8 cellular contexts compared by ENCODE assay signal in genomic region chr11:36540998-36541397, GRCh38. TPM values are rescaled to one million over a fixed set of nuclear protein-coding genes. Genes with fewer than 3 reads are reported as not detected.
A peak's percentile ranks its signal among the peaks of the same experiment; 100 is the strongest.
DNase-seq lines count a peak whose midpoint lies in the region; ATAC-seq and TF ChIP-seq lines count a peak whose summit lies in the region.

No MANE protein-coding gene starts in this region.

- H4K8ac ChIP-seq in IMR-90 (ENCODE audit: low read depth in 2 of 2, low read length in 2 of 2): no peak overlapping the region

- no peaks in the 10 kb centered on the region for H3F3A ChIP-seq in SK-N-SH (replicated peaks; ENCODE audit: insufficient read depth)

- H2AFZ ChIP-seq in IMR-90 (replicated peaks; ENCODE audit: low read length, poor library complexity): no peak overlapping the region
- no peak overlapping the region for H2AFZ ChIP-seq in SK-N-SH (ENCODE audit: low read depth)

- H2BK5ac ChIP-seq in IMR-90 (ENCODE audit: low read depth, low read length, poor library complexity, severe bottlenecking): no peak overlapping the region

- H3K4ac ChIP-seq in IMR-90 (ENCODE audit: low read depth, low read length): no peak overlapping the region

- 62% methylated on average over 3 of the region's 6 CpGs; no CpG with 5 or more reads in 1 of the 2 experiments for WGBS in IMR-90 (ENCODE audit: extremely low coverage in 2 of 2, insufficient read length in 1 of 2), 2 experiments
- WGBS in SK-N-SH (ENCODE audit: low lambda C conversion rate): 57% methylated on average over 6 of the region's 6 CpGs

- no peaks in the 10 kb centered on the region for H3K4me1 ChIP-seq in IMR-90 (ENCODE audit: control insufficient read depth, insufficient read depth, low read length)
- peaks cover 0 to 8% of the 10 kb centered on the region in 2 experiments; a peak in 2 of 4 replicates for H3K4me1 ChIP-seq in SK-N-SH (ENCODE audit: control insufficient read depth in 1 of 2, insufficient read depth in 2 of 2, low read depth in 1 of 2, low read length in 1 of 2)
- H3K4me1 ChIP-seq in foreskin keratinocyte: no peaks in the 10 kb centered on the region
- H3K4me1 ChIP-seq in skeletal muscle satellite cell (ENCODE audit: control insufficient read depth, insufficient read depth, low read length): no peaks in the 10 kb centered on the region

- no peak overlapping the region for H3K18ac ChIP-seq in IMR-90 (ENCODE audit: low read depth, low read length)

- no peak overlapping the region for H2BK15ac ChIP-seq in IMR-90 (ENCODE audit: low read depth, low read length)

- H4K91ac ChIP-seq in IMR-90 (ENCODE audit: insufficient read depth, low read depth, low read length): no peak overlapping the region

- no peak for TF ChIP-seq EP300 in SK-N-SH (IDR thresholded peaks at IDR 0.05; ENCODE audit: borderline replicate concordance in 1 of 2, low read depth in 1 of 2, low read length in 1 of 2)

- no peak overlapping the region for H2BK120ac ChIP-seq in IMR-90 (ENCODE audit: low read depth, low read length)

- no peaks in the 10 kb centered on the region for H3K9me2 ChIP-seq in SK-N-SH

- peaks cover 4% of the 10 kb centered on the region for H3K27me3 ChIP-seq in IMR-90 (ENCODE audit: control insufficient read depth, insufficient read depth, low read length)
- H3K27me3 ChIP-seq in SK-N-SH (ENCODE audit: insufficient read depth): no peaks in the 10 kb centered on the region; the same call in none of the 2 replicates
- H3K27me3 ChIP-seq in foreskin keratinocyte: peaks cover 2% of the 10 kb centered on the region
- peaks cover 37% of the 10 kb centered on the region for H3K27me3 ChIP-seq in skeletal muscle satellite cell (ENCODE audit: control insufficient read depth, insufficient read depth, low read length)

- H2AK5ac ChIP-seq in IMR-90 (ENCODE audit: low read depth, low read length): no peak overlapping the region

- POLR2A ChIA-PET in IMR-90 (lab: Charles Lee; ENCODE audit: unreplicated experiment) (no interaction called here), SK-N-SH (lab: Yijun Ruan, JAX) (interaction anchor here (0.9 kb wide), 1 partner anchor 33 kb away, joined by 3 read pairs; no protein-coding TSS in a partner anchor)

- DNase-seq in stimulated activated CD4-positive, alpha-beta T cell treated with anti-CD3 and anti-CD28 coated beads, Interleukin-15, amount 100 ng/mL, for 48 hours (ENCODE audit: low read depth in 2 of 2): peak; percentile 4 to 8
- DNase-seq in stimulated activated CD4-positive, alpha-beta T cell treated with anti-CD3 and anti-CD28 coated beads, Interleukin-4, amount 100 ng/mL, for 1 hour: no peak
- peak; percentile 89 for DNase-seq in H4 (ENCODE audit: low spot score)
- peak; percentile 45 for DNase-seq in IMR-90
- DNase-seq in SK-N-SH: peak; percentile 37
- DNase-seq in foreskin keratinocyte: peak; percentile 41 to 60
- no peak for DNase-seq in NCI-H128 (lab: John Stamatoyannopoulos, UW; ENCODE audit: unreplicated experiment)

- H3K4me2 ChIP-seq in IMR-90 (ENCODE audit: low read depth, low read length) (no peak overlapping the region), SK-N-SH (no peak overlapping the region), skeletal muscle satellite cell (ENCODE audit: low read length) (peak overlapping the region; percentile 21)

- dilution Hi-C loops in IMR-90 (cut with HindIII; ENCODE audit: low sequenced_read_pairs, unreplicated experiment): no loop called here

- no peak overlapping the region for H3K14ac ChIP-seq in IMR-90 (replicated peaks; ENCODE audit: low read depth, low read length)

- H3K79me1 ChIP-seq in IMR-90 (ENCODE audit: low read depth in 1 of 2, low read length in 2 of 2): no peaks in the 10 kb centered on the region

- ATAC-seq in IMR-90 (ENCODE audit: low read depth): peak; percentile 44
- ATAC-seq in foreskin keratinocyte: peak; percentile 84

- no peak overlapping the region for H2BK20ac ChIP-seq in IMR-90 (ENCODE audit: low read depth, low read length)

- no TSS peak for BruUV-seq in IMR-90 (replicated peaks; lab: Mats Ljungman, UMichigan)

- no peak overlapping the region for H3K27ac ChIP-seq in IMR-90 (ENCODE audit: insufficient read depth, low read length)
- H3K27ac ChIP-seq in SK-N-SH (ENCODE audit: low read depth in 2 of 2, low read length in 1 of 2): no peak overlapping the region
- no peak overlapping the region for H3K27ac ChIP-seq in foreskin keratinocyte

- TF ChIP-seq POLR2A in IMR-90 (IDR thresholded peaks at IDR 0.05; ENCODE audit: low read depth, low read length): no peak

- H3K9ac ChIP-seq in IMR-90 (ENCODE audit: low read depth, low read length) (no peak overlapping the region), SK-N-SH (no peak overlapping the region), skeletal muscle satellite cell (ENCODE audit: low read depth, low read length) (no peak overlapping the region)

- no peak overlapping the region for H3K23ac ChIP-seq in IMR-90 (ENCODE audit: low read depth, low read length)

- no peaks in the 10 kb centered on the region for H3K36me3 ChIP-seq in IMR-90 (ENCODE audit: control insufficient read depth, insufficient read depth, low read length)
- no peaks in the 10 kb centered on the region for H3K36me3 ChIP-seq in SK-N-SH (replicated peaks in 1 of 2; ENCODE audit: control insufficient read depth in 1 of 2, insufficient read depth in 2 of 2, low read length in 1 of 2)
- H3K36me3 ChIP-seq in skeletal muscle satellite cell (ENCODE audit: insufficient read depth, low read length): no peaks in the 10 kb centered on the region

- peak; percentile 28; the same call in 1 of the 2 replicates for TF ChIP-seq CTCF in IMR-90 (conservative IDR thresholded peaks at IDR 0.05; ENCODE audit: low read depth, low read length)
- TF ChIP-seq CTCF in SK-N-SH (IDR thresholded peaks at IDR 0.05): peak; percentile 43
- peak; percentile 65 for TF ChIP-seq CTCF in foreskin keratinocyte (conservative IDR thresholded peaks at IDR 0.05)

- in situ Hi-C loops in IMR-90 (cut with MboI; ENCODE audit: low sequenced_read_pairs): no loop called here

- peak; percentile 27; the same call in 1 of the 2 replicates for TF ChIP-seq RAD21 in IMR-90 (IDR thresholded peaks at IDR 0.05; ENCODE audit: low read length)
- peak; percentile 70 for TF ChIP-seq RAD21 in SK-N-SH (IDR thresholded peaks at IDR 0.05; ENCODE audit: low read length)

- no peaks in the 10 kb centered on the region for H3K79me2 ChIP-seq in SK-N-SH (ENCODE audit: insufficient read depth)

- H4K5ac ChIP-seq in IMR-90 (ENCODE audit: low read depth, low read length): no peak overlapping the region

- H4K20me1 ChIP-seq in IMR-90 (ENCODE audit: insufficient read depth, low read length): no peaks in the 10 kb centered on the region
- H4K20me1 ChIP-seq in SK-N-SH (ENCODE audit: insufficient read depth): no peaks in the 10 kb centered on the region

- no peak overlapping the region for H2AK9ac ChIP-seq in IMR-90 (replicated peaks; ENCODE audit: low read depth, low read length, poor library complexity)

- H3K9me3 ChIP-seq in IMR-90 (ENCODE audit: control insufficient read depth, insufficient read depth, low read length) (no peaks in the 10 kb centered on the region), SK-N-SH (no peaks in the 10 kb centered on the region), skeletal muscle satellite cell (replicated peaks; ENCODE audit: low read length) (no peaks in the 10 kb centered on the region)

- CTCF ChIA-PET in IMR-90 (lab: Yijun Ruan, JAX): interaction anchor here (1.0 kb wide), 2 partner anchors 24 to 131 kb away, joined by 3 to 6 read pairs; no protein-coding TSS in a partner anchor
- CTCF ChIA-PET in SK-N-SH (lab: Yijun Ruan, JAX): interaction anchor here (0.6 to 1.3 kb wide), 8 partner anchors 24 to 82 kb away, joined by 3 to 7 read pairs (median 4); no protein-coding TSS in a partner anchor

- intact Hi-C loops in IMR-90 (cut with micrococcal nuclease): no loop called here

- no peaks in the 10 kb centered on the region for H3K9me1 ChIP-seq in IMR-90 (ENCODE audit: insufficient read depth, low read length)

- H3K4me3 ChIP-seq in IMR-90 (ENCODE audit: insufficient read depth, low read depth, low read length): no peak overlapping the region
- H3K4me3 ChIP-seq in SK-N-SH (ENCODE audit: low read depth in 2 of 2, low read length in 1 of 2): no peak overlapping the region
- no peak overlapping the region for H3K4me3 ChIP-seq in skeletal muscle satellite cell (ENCODE audit: low read length)

- no peak overlapping the region for H3K56ac ChIP-seq in IMR-90 (ENCODE audit: extremely low read depth, insufficient read depth, low read length)

RNA-seq across cellular contexts. Expression of gene RAG1, which starts 26.8 kb away (rescaled TPM):
- 0.23 and 0.39 TPM in 2 replicates for total RNA-seq in H4 (2014; rRNA removed; shearing (Covaris generic))
- 0.56 and 0.72 TPM in 2 replicates for total RNA-seq in IMR-90 (2012; rRNA removed)
- polyA plus RNA-seq in IMR-90 (2012; rRNA removed): 0.06 and 0.14 TPM in 2 replicates
- 0.02 and 0.04 TPM in 2 replicates for polyA plus RNA-seq in IMR-90 (2012; cell fraction: cytosol; rRNA removed)
- polyA plus RNA-seq in IMR-90 (2012; cell fraction: nucleus; rRNA removed; ENCODE audit: low replicate concordance): 0.02 and 0.09 TPM in 2 replicates
- 0.08 TPM in 2 replicates for polyA plus RNA-seq in SK-N-SH (2012; rRNA removed)
- 0.23 and 0.28 TPM in 2 replicates for polyA plus RNA-seq in SK-N-SH (2012; cell fraction: cytosol; rRNA removed)
- 0.11 and 0.19 TPM in 2 replicates for polyA plus RNA-seq in SK-N-SH (2012; cell fraction: nucleus; rRNA removed)
- total RNA-seq in foreskin keratinocyte: 1.5 and 1.7 TPM in 2 replicates
- 0.37 and 0.46 TPM in 2 replicates for polyA plus RNA-seq in foreskin keratinocyte
- total RNA-seq in skeletal muscle satellite cell (2012; rRNA removed): 0.22 and 0.25 TPM in 2 replicates

RNA-seq across cellular contexts. Expression of gene TRAF6, which starts 30.9 kb away (rescaled TPM):
- total RNA-seq in H4 (2014; rRNA removed; shearing (Covaris generic)): 8.8 and 9.1 TPM in 2 replicates
- 15.3 and 17.6 TPM in 2 replicates for total RNA-seq in IMR-90 (2012; rRNA removed)
- polyA plus RNA-seq in IMR-90 (2012; rRNA removed): 5.6 and 6.0 TPM in 2 replicates
- polyA plus RNA-seq in IMR-90 (2012; cell fraction: cytosol; rRNA removed): 1.5 and 1.9 TPM in 2 replicates
- polyA plus RNA-seq in IMR-90 (2012; cell fraction: nucleus; rRNA removed; ENCODE audit: low replicate concordance): 1.4 and 10.2 TPM in 2 replicates
- 4.3 and 5.1 TPM in 2 replicates for polyA plus RNA-seq in SK-N-SH (2012; rRNA removed)
- 4.3 and 4.6 TPM in 2 replicates for polyA plus RNA-seq in SK-N-SH (2012; cell fraction: cytosol; rRNA removed)
- polyA plus RNA-seq in SK-N-SH (2012; cell fraction: nucleus; rRNA removed): 4.5 and 7.4 TPM in 2 replicates
- 11.2 and 12.4 TPM in 2 replicates for total RNA-seq in foreskin keratinocyte
- 3.4 and 3.8 TPM in 2 replicates for polyA plus RNA-seq in foreskin keratinocyte
- 6.1 and 6.8 TPM in 2 replicates for total RNA-seq in skeletal muscle satellite cell (2012; rRNA removed)

RNA-seq across cellular contexts. Expression of gene IFTAP, which starts 53.3 kb away (rescaled TPM):
- total RNA-seq in H4 (2014; rRNA removed; shearing (Covaris generic)): 68.2 and 72.3 TPM in 2 replicates
- total RNA-seq in IMR-90 (2012; rRNA removed) (15.8 and 34.7 TPM in 2 replicates), foreskin keratinocyte (17.5 and 19.2 TPM in 2 replicates)
- polyA plus RNA-seq in IMR-90 (2012; rRNA removed) (24.1 and 28.5 TPM in 2 replicates), SK-N-SH (2012; rRNA removed) (21.8 and 26.6 TPM in 2 replicates), foreskin keratinocyte (22.5 and 22.7 TPM in 2 replicates)
- 3.3 and 12.5 TPM in 2 replicates for polyA plus RNA-seq in IMR-90 (2012; cell fraction: cytosol; rRNA removed)
- polyA plus RNA-seq in IMR-90 (2012; cell fraction: nucleus; rRNA removed; ENCODE audit: low replicate concordance): 0.29 and 6.1 TPM in 2 replicates
- 35.6 and 53.8 TPM in 2 replicates for polyA plus RNA-seq in SK-N-SH (2012; cell fraction: cytosol; rRNA removed)
- 5.8 and 6.8 TPM in 2 replicates for polyA plus RNA-seq in SK-N-SH (2012; cell fraction: nucleus; rRNA removed)
- total RNA-seq in skeletal muscle satellite cell (2012; rRNA removed): 19.8 and 25.8 TPM in 2 replicates

RNA-seq across cellular contexts. Expression of gene RAG2, which starts 57.0 kb away (rescaled TPM):
- total RNA-seq in H4 (2014; rRNA removed; shearing (Covaris generic)): not detected in 2 replicates
- total RNA-seq in IMR-90 (2012; rRNA removed) (not detected in 2 replicates), foreskin keratinocyte (not detected in 2 replicates)
- polyA plus RNA-seq in IMR-90 (2012; rRNA removed) (not detected in 2 replicates), SK-N-SH (2012; rRNA removed) (0.15 and 0.34 TPM in 2 replicates), foreskin keratinocyte (not detected in 2 replicates)
- polyA plus RNA-seq in IMR-90 (2012; cell fraction: cytosol; rRNA removed): not detected in 2 replicates
- not detected in 2 replicates for polyA plus RNA-seq in IMR-90 (2012; cell fraction: nucleus; rRNA removed; ENCODE audit: low replicate concordance)
- polyA plus RNA-seq in SK-N-SH (2012; cell fraction: cytosol; rRNA removed): 0.30 and 0.80 TPM in 2 replicates
- polyA plus RNA-seq in SK-N-SH (2012; cell fraction: nucleus; rRNA removed): 0.18 and 0.34 TPM in 2 replicates
- not detected in 2 replicates for total RNA-seq in skeletal muscle satellite cell (2012; rRNA removed)

Comparison
In these comparisons a context has a peak if more than half of its experiments do, and no peak if none do; other contexts are left out.
1. DNase-seq: peak in stimulated activated CD4-positive, alpha-beta T cell treated with anti-CD3 and anti-CD28 coated beads, Interleukin-15, amount 100 ng/mL, for 48 hours (2 of 2), H4 (single experiment), IMR-90 (single experiment), SK-N-SH (single experiment) and foreskin keratinocyte (2 of 2); none in stimulated activated CD4-positive, alpha-beta T cell treated with anti-CD3 and anti-CD28 coated beads, Interleukin-4, amount 100 ng/mL, for 1 hour (single experiment) and NCI-H128 (single experiment).
2. Peak in every context shown above with its lines, with median percentiles within 50 percentile points of each other: CTCF ChIP-seq.